Comparison of ENCODE assay signal across 9 cellular contexts in genomic region chr5:158456756-158457155, GRCh38.
A peak's percentile ranks its signal among the peaks of the same experiment; 100 is the strongest.
DNase-seq lines count a peak whose midpoint lies in the region; ATAC-seq and TF ChIP-seq lines count a peak whose summit lies in the region.
"Had no signal": no experiment of that assay in that cellular context is flagged by ENCODE, and none has a peak within 500 bp of the region (broad histone marks: within the 10 kb centered on the region; RNA-seq: fewer than 3 reads in every experiment).

No MANE protein-coding gene starts in this region.

- H3K27ac Mint-ChIP-seq in progenitor cell of endocrine pancreas, result peak overlapping the region; percentile 75

- H3K27me3 Mint-ChIP-seq in progenitor cell of endocrine pancreas, result no peaks in the 10 kb centered on the region

- DNase-seq in GM12865 (ENCODE audit: low read depth) (peak; percentile 21), HPDE6-E6E7 (ENCODE audit: extremely low spot score) (peak; percentile 73), brain pericyte (ENCODE audit: low read depth, low spot score) (peak; percentile 67), progenitor cell of endocrine pancreas (ENCODE audit: low spot score, unreplicated experiment) (no peak), mucosa of gallbladder (ENCODE audit: low spot score) (no peak), DMS79 (lab: John Stamatoyannopoulos, UW) (no peak), NCI-H510A (lab: John Stamatoyannopoulos, UW) (no peak)
- DNase-seq: anterior cingulate cortex had no signal

- no peak for ATAC-seq in HG02973 (IDR thresholded peaks at IDR 0.05; ENCODE audit: unreplicated experiment)

- H3K4me3 Mint-ChIP-seq in progenitor cell of endocrine pancreas (ENCODE audit: low read depth), result no peak overlapping the region

- peaks cover 3% of the 10 kb centered on the region for H3K9me3 Mint-ChIP-seq in progenitor cell of endocrine pancreas (ENCODE audit: low read depth)

- H3K4me3 ChIP-seq in GM12865 (ENCODE audit: low read depth, low read length), result no peak overlapping the region

- H3K36me3 Mint-ChIP-seq in progenitor cell of endocrine pancreas (ENCODE audit: insufficient read depth), result no peaks in the 10 kb centered on the region

- H3K4me1 Mint-ChIP-seq in progenitor cell of endocrine pancreas (ENCODE audit: low read depth), result peaks cover 2% of the 10 kb centered on the region

- TF ChIP-seq CTCF in GM12865 (IDR thresholded peaks at IDR 0.05; ENCODE audit: insufficient read depth, low read depth, low read length, missing control alignments) (no peak), progenitor cell of endocrine pancreas (IDR thresholded peaks at IDR 0.05; ENCODE audit: unreplicated experiment) (no peak)

Comparison
In these comparisons a context has a peak if more than half of its experiments do, and no peak if none do; other contexts are left out.
1. DNase-seq: peak in GM12865 (single experiment), HPDE6-E6E7 (single experiment) and brain pericyte (single experiment); none in progenitor cell of endocrine pancreas (single experiment), mucosa of gallbladder (single experiment), DMS79 (single experiment) and NCI-H510A (single experiment).